Comparison of ENCODE assay signal across 11 cellular contexts in the genomic region with DNA sequence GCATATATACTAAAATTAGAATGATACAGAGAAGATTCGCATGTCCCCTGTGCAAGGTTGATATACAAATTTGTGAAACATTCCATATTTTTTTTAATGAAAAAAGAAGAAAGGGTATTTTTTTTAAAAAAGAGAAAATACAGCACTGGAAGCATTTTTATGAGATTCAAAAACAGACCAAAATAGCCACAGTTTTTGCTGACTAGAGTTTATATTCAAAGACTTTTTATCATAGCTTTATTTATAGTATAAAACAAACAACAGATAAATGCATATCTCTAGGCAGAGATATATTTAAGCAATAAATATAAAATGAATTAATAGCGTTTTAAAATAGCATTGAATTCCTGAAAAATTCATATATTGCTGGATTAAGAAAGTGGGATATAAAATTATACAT.
"Had no signal": no experiment of that assay in that cellular context is flagged by ENCODE, and none has a peak within 500 bp of the region (broad histone marks: within the 10 kb centered on the region; RNA-seq: fewer than 3 reads in every experiment).

No MANE protein-coding gene starts in this region.

- H3K4me3 ChIP-seq: GM23248, GM23338, HAP-1 had no signal

- H3K36me3 ChIP-seq: HAP-1 had no signal

- H3K9ac ChIP-seq: GM23248 had no signal

- H3K27ac ChIP-seq: GM23248 had no signal

- DNase-seq: GM23248, GOT3, H7, H9, HCEC 1CT, HFFc6 had no signal

- H3K4me1 Mint-ChIP-seq: GM23338, H9 had no signal

- FAIRE-seq: H1, H54 had no signal

- H3K27ac Mint-ChIP-seq: GM23338, H9, HFFc6 had no signal

- H3K4me2 ChIP-seq: GM23338 had no signal

- H3K4me1 ChIP-seq: HAP-1 had no signal

- H3K4me3 Mint-ChIP-seq: GM23338, H9, HFFc6 had no signal

- ATAC-seq: GM23338, HCT116 had no signal

- H2AFZ ChIP-seq: GM23248, GM23338 had no signal
